30 cellular contexts compared by ENCODE assay signal in the genomic region with DNA sequence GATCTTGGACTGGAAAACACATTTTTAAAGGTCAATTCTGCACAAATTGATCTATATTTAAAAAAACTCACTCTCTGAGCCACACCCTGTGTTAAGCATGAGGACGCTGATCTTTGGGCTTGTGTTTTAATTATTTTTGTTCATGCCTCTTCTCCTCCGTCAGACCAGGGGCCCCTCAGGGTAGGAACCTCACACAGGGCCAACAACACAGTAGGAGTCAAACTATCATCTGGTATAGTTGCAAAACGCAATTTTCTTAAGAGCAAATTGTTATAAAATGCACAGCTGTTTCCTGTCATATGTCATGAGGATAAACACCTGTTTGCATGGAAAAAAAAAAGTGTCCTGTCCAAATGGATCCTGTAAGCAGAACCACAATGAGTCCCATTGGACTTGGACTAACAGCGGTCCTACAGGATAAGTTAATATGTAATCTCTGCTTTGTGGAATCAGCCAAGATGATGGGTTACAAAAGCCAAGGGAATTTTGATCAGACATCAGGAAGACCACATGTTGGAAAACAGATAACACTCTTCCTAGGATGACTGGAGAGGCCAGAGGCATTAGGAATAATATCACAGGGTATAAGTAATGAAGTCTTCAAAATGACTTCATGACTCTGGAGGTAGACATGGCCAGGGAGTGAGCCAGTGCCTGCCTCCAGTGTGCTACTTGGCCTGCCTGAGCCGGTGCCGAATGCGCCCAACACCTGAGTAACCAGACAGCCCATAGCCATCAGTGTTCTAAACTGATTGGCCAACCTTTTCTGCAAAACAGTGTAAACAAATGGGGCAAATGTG.
"Had no signal": no experiment of that assay in that cellular context is flagged by ENCODE, and none has a peak within 500 bp of the region (broad histone marks: within the 10 kb centered on the region; RNA-seq: fewer than 3 reads in every experiment).

No MANE protein-coding gene starts in this region.

- ATAC-seq: esophagus mucosa, left lobe of liver, natural killer cell, psoas muscle had no signal

- H3K9me3 ChIP-seq: psoas muscle, suprapubic skin, tibial artery had no signal

- H3K4me1 ChIP-seq: neural progenitor cell, parathyroid adenoma, psoas muscle, spleen, suprapubic skin, tibial artery had no signal

- H3K27me3 ChIP-seq: brain microvascular endothelial cell, hepatocyte, neural progenitor cell, tibial artery had no signal

- FAIRE-seq: astrocyte, kidney, TTC549 had no signal

- DNase-seq: activated CD4-positive, alpha-beta memory T cell treated with anti-CD3 and anti-CD28 coated beads for 36 hours; activated CD4-positive, alpha-beta T cell treated with anti-CD3 and anti-CD28 coated beads for 4 hours; activated CD8-positive, alpha-beta memory T cell treated with anti-CD3 and anti-CD28 coated beads, Interleukin-2, amount 50 U/mL, for 4 hours; activated gamma-delta T cell; activated naive CD4-positive, alpha-beta T cell treated with anti-CD3 and anti-CD28 coated beads, Interleukin-2, amount 10 ng/mL, durations not matched to agents 7 days and 5 days; activated naive CD8-positive, alpha-beta T cell treated with anti-CD3 and anti-CD28 coated beads, Interleukin-2, amount 10 ng/mL, durations not matched to agents 7 days and 5 days; activated T-cell treated with anti-CD3 and anti-CD28 coated beads, Interleukin-2, amount 50 U/mL, for 1 hour; brain microvascular endothelial cell; caudate nucleus; endodermal cell; foreskin melanocyte; kidney; mesendoderm; natural killer cell; occipital lobe; psoas muscle; spleen; stimulated activated naive CD4-positive, alpha-beta T cell; T-helper 9 cell; tibial artery had no signal

- H3K27ac ChIP-seq: brain microvascular endothelial cell, hepatocyte, neural progenitor cell, parathyroid adenoma, psoas muscle, spleen, suprapubic skin, tibial artery, VCaP had no signal

- H3K4me2 ChIP-seq: hepatocyte, neural progenitor cell had no signal

- H3K4me3 ChIP-seq: hepatocyte, lung, neural progenitor cell, psoas muscle, spleen, suprapubic skin, tibial artery had no signal

- H3K36me3 ChIP-seq: brain microvascular endothelial cell, neural progenitor cell, spleen, suprapubic skin, tibial artery had no signal
